Comparison of ENCODE assay signal across 10 cellular contexts in genomic region chr13:66689628-66690027, GRCh38.
DNase-seq lines count a peak whose midpoint lies in the region; ATAC-seq and TF ChIP-seq lines count a peak whose summit lies in the region.
"Had no signal": no experiment of that assay in that cellular context is flagged by ENCODE, and none has a peak within 500 bp of the region (broad histone marks: within the 10 kb centered on the region; RNA-seq: fewer than 3 reads in every experiment).

No MANE protein-coding gene starts in this region.

- ATAC-seq in Right ventricle myocardium superior (ENCODE audit: poor library complexity) (peak; percentile 59), Right ventricle myocardium inferior (no peak), SK-N-SH treated with all-trans-retinoic acid at 6 μM for 48 hours (peak; percentile 90), HG03442 (IDR thresholded peaks at IDR 0.05; ENCODE audit: unreplicated experiment) (no peak), HG03469 (IDR thresholded peaks at IDR 0.05; ENCODE audit: unreplicated experiment) (no peak)
- ATAC-seq: CD8-positive, alpha-beta T cell had no signal

- WGBS in testis, 2 donors: 40 to 49% methylated on average over 4 of the region's 4 CpGs

- H3K27ac ChIP-seq in testis: no peak overlapping the region

- DNase-seq in Right ventricle myocardium superior (no peak), Right ventricle myocardium inferior (ENCODE audit: missing footprints) (no peak), globus pallidus (ENCODE audit: low spot score) (peak; percentile 73), testis (peak; percentile 24)
- DNase-seq in stimulated activated CD4-positive, alpha-beta T cell treated with anti-CD3 and anti-CD28 coated beads, Interleukin-4, amount 100 ng/mL, for 4 hours: no peak
- DNase-seq: activated effector memory CD4-positive, alpha-beta T cell treated with anti-CD3 and anti-CD28 coated beads, Interleukin-2, amount 50 U/mL, for 16 hours; CD8-positive, alpha-beta T cell had no signal

- intact Hi-C loops in Right ventricle myocardium superior (cut with DNase I): no loop called here
- intact Hi-C loops in Right ventricle myocardium inferior (cut with DNase I): loop anchor here (5.0 kb wide), 1 partner anchor 533 kb away; no protein-coding TSS in a partner anchor
- intact Hi-C loops in testis (cut with DNase I; ENCODE audit: low total_unique reads): no loop called here

- no peaks in the 10 kb centered on the region for H3K27me3 ChIP-seq in testis

- H3K9me3 ChIP-seq in testis: no peaks in the 10 kb centered on the region

- no peak overlapping the region for H3K4me3 ChIP-seq in testis

- no peak for TF ChIP-seq POLR2A in testis (IDR thresholded peaks at IDR 0.05)

- H3K4me1 ChIP-seq in testis: no peaks in the 10 kb centered on the region

- no peaks in the 10 kb centered on the region for H3K36me3 ChIP-seq in testis (ENCODE audit: low read depth, missing control alignments)

- TF ChIP-seq CTCF in testis (IDR thresholded peaks at IDR 0.05): no peak

TF ChIP-seq in SK-N-SH treated with all-trans-retinoic acid at 6 μM for 48 hours, 23 proteins besides CTCF, POLR2A, EP300 and RAD21:
- TF ChIP-seq SNAI2 (CRISPR knock-in tag; IDR thresholded peaks at IDR 0.05) (no peak), OSR1 (CRISPR knock-in tag; IDR thresholded peaks at IDR 0.05) (no peak), TCF4 (CRISPR knock-in tag; IDR thresholded peaks at IDR 0.05; ENCODE audit: borderline replicate concordance) (no peak), POU6F1 (CRISPR knock-in tag; IDR thresholded peaks at IDR 0.05; ENCODE audit: borderline replicate concordance, low read depth) (no peak), PPARA (CRISPR knock-in tag; IDR thresholded peaks at IDR 0.05; ENCODE audit: borderline replicate concordance) (no peak), ZFP3 (CRISPR knock-in tag; IDR thresholded peaks at IDR 0.05) (no peak), ZC3H10 (CRISPR knock-in tag; IDR thresholded peaks at IDR 0.05) (no peak), ARNTL (CRISPR knock-in tag; IDR thresholded peaks at IDR 0.05; ENCODE audit: borderline replicate concordance, low read depth) (no peak), ZFP30 (CRISPR knock-in tag; IDR thresholded peaks at IDR 0.05) (no peak), GLIS3 (CRISPR knock-in tag; IDR thresholded peaks at IDR 0.05) (no peak)

Comparison
In these comparisons a context has a peak if more than half of its experiments do, and no peak if none do; other contexts are left out.
1. ATAC-seq: peak in Right ventricle myocardium superior (single experiment) and SK-N-SH treated with all-trans-retinoic acid at 6 μM for 48 hours (single experiment); none in Right ventricle myocardium inferior (single experiment), HG03442 (single experiment) and HG03469 (single experiment).
2. DNase-seq: peak in globus pallidus (single experiment) and testis (single experiment); none in Right ventricle myocardium superior (single experiment), Right ventricle myocardium inferior (single experiment) and stimulated activated CD4-positive, alpha-beta T cell treated with anti-CD3 and anti-CD28 coated beads, Interleukin-4, amount 100 ng/mL, for 4 hours (0 of 2).